8 cellular contexts compared by ENCODE assay signal in genomic region chr7:66076459-66077329, GRCh38. TPM values are rescaled to one million over a fixed set of nuclear protein-coding genes. Genes with fewer than 3 reads are reported as not detected.
DNase-seq lines count a peak whose midpoint lies in the region; ATAC-seq and TF ChIP-seq lines count a peak whose summit lies in the region.

No MANE protein-coding gene starts in this region.

- ATAC-seq in HG02852 (IDR thresholded peaks at IDR 0.05; ENCODE audit: unreplicated experiment), result no peak

- H3K4me1 ChIP-seq in SJCRH30, result no peaks in the 10 kb centered on the region; the same call in 1 of the 2 replicates

- no peaks in the 10 kb centered on the region for H3K9me3 ChIP-seq in SJCRH30 (replicated peaks)

- H3K36me3 ChIP-seq in H7 (replicated peaks; ENCODE audit: control insufficient read depth, insufficient read depth, low read length) (no peaks in the 10 kb centered on the region), SJCRH30 (no peaks in the 10 kb centered on the region)

- DNase-seq in H7 (no peak), SJCRH30 (no peak), fibroblast of the aortic adventitia (ENCODE audit: low read depth) (no peak), skeletal muscle cell (ENCODE audit: low read depth) (no peak), superior temporal gyrus (ENCODE audit: extremely low spot score) (no peak), T1000 (lab: John Stamatoyannopoulos, UW) (no peak), dedifferentiated amniotic fluid mesenchymal stem cell (ENCODE audit: extremely low spot score) (no peak)

- TF ChIP-seq CTCF in fibroblast of the aortic adventitia (IDR thresholded peaks at IDR 0.05; ENCODE audit: insufficient read depth, low read length), result no peak

- H3K27me3 ChIP-seq in H7 (ENCODE audit: control insufficient read depth, insufficient read depth, low read length) (no peaks in the 10 kb centered on the region), SJCRH30 (no peaks in the 10 kb centered on the region)

- H3K4me3 ChIP-seq in H7 (ENCODE audit: insufficient read depth, low read depth, low read length) (peak overlapping the region; percentile 88), SJCRH30 (peak overlapping the region; percentile 88), fibroblast of the aortic adventitia (ENCODE audit: low read depth, low read length) (peak overlapping the region; percentile 88), skeletal muscle cell (ENCODE audit: low read depth, low read length) (peak overlapping the region; percentile 95)

- H3K27ac ChIP-seq in SJCRH30, result no peak overlapping the region

RNA-seq across cellular contexts. Expression of gene ASL, which starts 1.1 kb away (rescaled TPM):
- 30.0 and 34.4 TPM in 2 replicates for total RNA-seq in H7 (2014; rRNA removed; shearing (Covaris generic))
- 13.7 and 15.0 TPM in 2 replicates for total RNA-seq in SJCRH30 (2014; rRNA removed; shearing (Covaris generic))
- 13.9 and 45.8 TPM in 2 replicates for total RNA-seq in fibroblast of the aortic adventitia (ENCODE audit: low replicate concordance)

RNA-seq across cellular contexts. Expression of gene CRCP, which starts 38.0 kb away (rescaled TPM):
- total RNA-seq in H7 (2014; rRNA removed; shearing (Covaris generic)), result 25.8 and 30.5 TPM in 2 replicates
- total RNA-seq in SJCRH30 (2014; rRNA removed; shearing (Covaris generic)), result 47.3 and 57.1 TPM in 2 replicates
- 36.1 and 46.8 TPM in 2 replicates for total RNA-seq in fibroblast of the aortic adventitia (ENCODE audit: low replicate concordance)
